Comparison of ENCODE assay signal across 25 cellular contexts in the genomic region with DNA sequence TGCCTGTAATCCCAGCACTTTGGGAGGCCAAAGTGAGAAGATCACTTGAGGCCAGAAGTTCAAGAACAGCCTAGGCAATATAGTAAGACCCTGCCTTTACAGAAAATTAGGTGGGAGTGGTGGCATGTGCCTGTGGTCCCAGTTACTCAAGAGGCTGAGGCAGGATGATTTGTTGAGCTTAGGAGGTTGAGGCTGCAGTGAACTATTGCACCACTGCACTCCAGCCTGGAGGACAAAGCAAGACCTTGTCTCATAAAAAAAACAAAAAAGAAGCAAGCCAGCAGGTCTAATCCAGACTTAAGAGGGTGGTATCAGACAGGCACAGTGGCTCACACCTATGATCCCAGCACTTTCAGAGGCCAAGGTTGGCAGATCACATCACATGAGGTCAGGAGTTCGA.
"Had no signal": no experiment of that assay in that cellular context is flagged by ENCODE, and none has a peak within 500 bp of the region (broad histone marks: within the 10 kb centered on the region; RNA-seq: fewer than 3 reads in every experiment).

No MANE protein-coding gene starts in this region.

- H3K79me2 ChIP-seq: parathyroid adenoma had no signal

- H3K9ac ChIP-seq: neural progenitor cell, parathyroid adenoma had no signal

- H2AFZ ChIP-seq: neural progenitor cell, parathyroid adenoma had no signal

- H3K4me3 ChIP-seq: dorsolateral prefrontal cortex, gastroesophageal sphincter, heart right ventricle, lower lobe of right lung, neural progenitor cell, smooth muscle cell, testis, tibial artery had no signal

- H3K27me3 ChIP-seq: dorsolateral prefrontal cortex, foreskin keratinocyte, gastroesophageal sphincter, heart right ventricle, neural progenitor cell, testis, tibial artery had no signal

- H3K36me3 ChIP-seq: gastroesophageal sphincter, heart right ventricle, lower lobe of right lung, neural progenitor cell, tibial artery had no signal

- H3K4me1 ChIP-seq: foreskin keratinocyte, gastroesophageal sphincter, heart right ventricle, lower lobe of right lung, neural progenitor cell, parathyroid adenoma, testis, tibial artery had no signal

- H3K4me2 ChIP-seq: neural progenitor cell, smooth muscle cell had no signal

- ATAC-seq: esophagus mucosa; foreskin keratinocyte; gastroesophageal sphincter; heart right ventricle; left ventricle myocardium superior; lower lobe of right lung; naive thymus-derived CD4-positive, alpha-beta T cell; sciatic nerve; stimulated activated effector memory CD8-positive, alpha-beta T cell treated with anti-CD3 and anti-CD28 coated beads, Interleukin-12 subunit alpha, Interleukin-12 subunit beta, amount 100 ng/mL, for 72 hours; stimulated activated naive CD8-positive, alpha-beta T cell treated with anti-CD3 and anti-CD28 coated beads, Interleukin-15, Interleukin-2, amounts not matched to agents 100 U/mL and 50 U/mL, for 24 hours had no signal

- DNase-seq: dorsolateral prefrontal cortex; effector CD8-positive, alpha-beta T cell; endodermal cell; foreskin keratinocyte; heart right ventricle; hippocampal formation; islet precursor cell; left ventricle myocardium superior; lower lobe of right lung; naive thymus-derived CD4-positive, alpha-beta T cell; stimulated activated CD4-positive, alpha-beta T cell treated with anti-CD3 and anti-CD28 coated beads, Interleukin-2, amount 100 ng/mL, for 24 hours; stimulated activated CD4-positive, alpha-beta T cell treated with anti-CD3 and anti-CD28 coated beads, Interleukin-4, amount 100 ng/mL, for 24 hours; stimulated activated naive CD8-positive, alpha-beta T cell treated with anti-CD3 and anti-CD28 coated beads, Interleukin-15, Interleukin-2, amounts not matched to agents 100 U/mL and 50 U/mL, for 24 hours; substantia nigra; testis; tibial artery had no signal

- FAIRE-seq: colon had no signal

- H3K27ac ChIP-seq: dorsolateral prefrontal cortex, epithelial cell of prostate, foreskin keratinocyte, gastroesophageal sphincter, heart right ventricle, lower lobe of right lung, neural progenitor cell, parathyroid adenoma, testis, tibial artery had no signal

- H3K9me3 ChIP-seq: gastroesophageal sphincter, heart right ventricle, lower lobe of right lung, testis, tibial artery had no signal
